1 cellular context compared by ENCODE assay signal in genomic region chr12:51262758-51263177, GRCh38.
TF ChIP-seq lines count a peak whose summit lies in the region.

No MANE protein-coding gene starts in this region.

TF ChIP-seq in GM23338, 12 proteins besides CTCF, POLR2A, EP300 and RAD21 (continued from another document):
- TF ChIP-seq EZH2 (IDR thresholded peaks at IDR 0.05; ENCODE audit: low read depth, unreplicated experiment), result no peak
- no peak for TF ChIP-seq CREB1 (CRISPR knock-in tag; IDR thresholded peaks at IDR 0.05; ENCODE audit: low read depth)
